In the genomic region with DNA sequence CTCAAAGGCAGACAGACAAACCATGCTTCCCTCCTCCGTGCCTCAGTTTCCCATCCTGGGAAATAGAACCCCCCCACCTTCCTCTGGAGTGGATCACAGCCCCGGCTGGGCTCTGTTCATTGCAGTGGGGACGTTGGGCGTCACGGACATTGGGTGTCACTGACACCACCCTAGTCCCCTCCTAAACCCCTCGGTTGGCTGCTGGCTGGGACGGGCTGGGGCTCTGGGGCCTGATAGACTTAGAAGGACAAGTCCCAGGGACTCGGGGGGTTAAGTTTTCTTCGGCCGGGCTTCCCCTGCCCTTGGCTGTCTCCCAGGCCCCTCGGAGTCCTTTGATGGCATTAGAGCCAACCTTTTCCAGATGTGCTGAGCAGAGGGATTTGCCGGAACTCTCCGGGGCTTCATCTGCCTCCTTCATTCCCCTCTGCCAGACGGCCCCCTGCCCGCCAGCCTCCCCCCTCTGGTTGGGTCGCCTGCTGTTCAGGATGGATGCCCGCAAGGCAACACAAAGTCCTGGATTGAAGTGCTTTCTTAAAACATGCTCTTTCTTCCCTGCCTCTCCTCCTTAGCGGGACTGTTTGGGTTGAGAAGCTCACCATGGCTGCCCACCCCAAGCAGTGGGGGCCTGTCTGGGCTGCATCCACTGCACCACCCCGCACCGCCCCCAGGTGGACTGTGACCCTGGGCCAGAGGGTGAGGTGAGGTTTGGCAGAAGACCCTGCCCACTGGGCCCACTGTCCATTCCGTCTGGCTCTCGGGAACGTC, we compare ENCODE assay signal across 19 cellular contexts.
DNase-seq lines count a peak whose midpoint lies in the region; ATAC-seq and TF ChIP-seq lines count a peak whose summit lies in the region.
"Had no signal": no experiment of that assay in that cellular context is flagged by ENCODE, and none has a peak within 500 bp of the region (broad histone marks: within the 10 kb centered on the region; RNA-seq: fewer than 3 reads in every experiment).

No MANE protein-coding gene starts in this region.

- peaks cover 0 to 23% (median 14%) of the 10 kb centered on the region in 10 experiments; a peak in 14 of 20 replicates for H3K4me1 ChIP-seq in BLaER1 treated with 17β-estradiol and CSF1 and Interleukin-3, amounts not matched to agents 10 nM and 100 nM

- no peak for ATAC-seq in GM19463 (IDR thresholded peaks at IDR 0.05; ENCODE audit: unreplicated experiment)
- no peak for ATAC-seq in HG03439 (IDR thresholded peaks at IDR 0.05; ENCODE audit: unreplicated experiment)

- TF ChIP-seq CTCF in neural crest cell (conservative IDR thresholded peaks at IDR 0.05), result no peak

- H4K20me1 ChIP-seq in BLaER1 treated with 17β-estradiol and CSF1 and Interleukin-3, amounts not matched to agents 10 nM and 100 nM, result no peaks in the 10 kb centered on the region

- no peaks in the 10 kb centered on the region for H3K9me3 Mint-ChIP-seq in neural crest cell

- H3K9ac ChIP-seq in BLaER1 treated with 17β-estradiol and CSF1 and Interleukin-3, amounts not matched to agents 10 nM and 100 nM, result peak overlapping the region in 1 of 11 experiments; percentile 15; a peak in 1 of 22 replicates
- H3K9ac ChIP-seq in SK-N-MC (ENCODE audit: insufficient read length), result peak overlapping the region; percentile 28

- no peaks in the 10 kb centered on the region for H3K27me3 ChIP-seq in BLaER1 treated with 17β-estradiol and CSF1 and Interleukin-3, amounts not matched to agents 10 nM and 100 nM

- H3K36me3 Mint-ChIP-seq in neural crest cell (ENCODE audit: low read depth), result no peaks in the 10 kb centered on the region

- H3K27ac ChIP-seq in BLaER1 treated with 17β-estradiol and CSF1 and Interleukin-3, amounts not matched to agents 10 nM and 100 nM, result peak overlapping the region in 2 of 11 experiments; percentile 7 to 20; a peak in 3 of 22 replicates
- H3K27ac ChIP-seq in SK-N-MC, result peak overlapping the region; percentile 39; the same call in 1 of the 2 replicates

- DNase-seq in SK-N-MC (ENCODE audit: low read depth, low spot score), result no peak
- DNase-seq in iPS-NIHi7 (ENCODE audit: extremely low spot score), result peak; percentile 41
- DNase-seq in neural crest cell (ENCODE audit: low read depth, low spot score), result no peak
- no peak for DNase-seq in stimulated activated naive CD4-positive, alpha-beta T cell (lab: John Stamatoyannopoulos, UW)
- DNase-seq in activated T-cell treated with anti-CD3 and anti-CD28 coated beads, Interleukin-2, amount 50 U/mL, for 1 hour, result no peak
- DNase-seq: C1 segment of cervical spinal cord, DMS 273 treated with DMSO at 0.1 percent for 48 hours, HCEC 1CT, KBM-7, MV-4-11, NCI-H1417 treated with DMSO at 0.1 percent for 48 hours, NCI-H1930, NCI-H2171, NCI-H446, OCI-M1, SIG-M5 had no signal

- peak overlapping the region in 10 of 11 experiments; percentile 9 to 59 (median 32); a peak in 15 of 22 replicates for H3K4me2 ChIP-seq in BLaER1 treated with 17β-estradiol and CSF1 and Interleukin-3, amounts not matched to agents 10 nM and 100 nM

- no peak overlapping the region for H3K4me3 Mint-ChIP-seq in neural crest cell

- H3K27ac Mint-ChIP-seq in neural crest cell (ENCODE audit: unreplicated experiment), result peak overlapping the region; percentile 12

- H3K9me3 ChIP-seq in BLaER1 treated with 17β-estradiol and CSF1 and Interleukin-3, amounts not matched to agents 10 nM and 100 nM (replicated peaks in 1 of 11), result no peaks in the 10 kb centered on the region
- H3K9me3 ChIP-seq in SK-N-MC (ENCODE audit: low read depth, low read length), result no peaks in the 10 kb centered on the region

- H3K4me1 Mint-ChIP-seq in neural crest cell, result peaks cover 14% of the 10 kb centered on the region

- no peaks in the 10 kb centered on the region for H3K36me3 ChIP-seq in BLaER1 treated with 17β-estradiol and CSF1 and Interleukin-3, amounts not matched to agents 10 nM and 100 nM
- no peaks in the 10 kb centered on the region for H3K36me3 ChIP-seq in SK-N-MC (ENCODE audit: insufficient read depth, low read length)

- H3K27me3 Mint-ChIP-seq in neural crest cell (ENCODE audit: low read depth), result peaks cover 5% of the 10 kb centered on the region

- no peak overlapping the region for H3K4me3 ChIP-seq in BLaER1 treated with 17β-estradiol and CSF1 and Interleukin-3, amounts not matched to agents 10 nM and 100 nM
- peak overlapping the region; percentile 44 for H3K4me3 ChIP-seq in SK-N-MC
